ENCODE assay signal across 1 cellular context in the genomic region with DNA sequence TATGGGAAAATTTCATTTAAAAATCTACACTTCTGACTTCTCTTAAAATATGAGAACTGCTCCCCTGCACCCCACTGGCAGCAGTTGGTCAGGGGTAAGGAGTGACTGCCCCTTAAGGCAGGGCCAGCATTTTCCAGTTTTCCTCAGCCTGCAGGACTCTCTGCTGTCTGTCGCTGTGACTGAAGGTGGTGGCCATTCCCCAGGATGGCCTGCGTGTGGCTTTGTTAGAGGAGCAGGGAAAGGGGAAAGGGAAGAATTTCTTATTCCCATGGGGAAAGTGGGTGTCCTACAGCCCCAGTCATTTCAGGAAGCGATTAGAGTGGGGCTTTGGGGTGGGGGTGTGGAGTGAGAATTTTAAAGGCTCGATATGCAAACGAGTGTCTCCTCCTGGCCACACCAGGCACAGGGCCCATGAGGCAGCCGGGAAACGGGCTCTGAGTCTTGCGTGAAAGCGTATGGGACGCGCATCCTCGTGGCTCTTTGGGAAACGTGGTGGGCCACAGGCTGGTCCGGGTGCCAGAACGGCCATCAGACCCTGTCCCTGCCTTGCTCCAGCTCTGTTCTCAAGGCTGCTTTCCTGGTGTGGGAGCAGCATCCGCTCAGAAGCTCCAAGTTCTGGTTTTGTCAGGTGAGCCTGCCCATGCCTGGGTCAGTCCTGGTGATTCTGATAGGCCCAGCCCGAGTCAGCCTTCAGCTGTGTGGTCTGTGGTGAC.
TF ChIP-seq lines count a peak whose summit lies in the region.

No MANE protein-coding gene starts in this region.

TF ChIP-seq in GM23338, 12 proteins besides CTCF, POLR2A, EP300 and RAD21 (continued from another document):
- TF ChIP-seq, protein P1, sequence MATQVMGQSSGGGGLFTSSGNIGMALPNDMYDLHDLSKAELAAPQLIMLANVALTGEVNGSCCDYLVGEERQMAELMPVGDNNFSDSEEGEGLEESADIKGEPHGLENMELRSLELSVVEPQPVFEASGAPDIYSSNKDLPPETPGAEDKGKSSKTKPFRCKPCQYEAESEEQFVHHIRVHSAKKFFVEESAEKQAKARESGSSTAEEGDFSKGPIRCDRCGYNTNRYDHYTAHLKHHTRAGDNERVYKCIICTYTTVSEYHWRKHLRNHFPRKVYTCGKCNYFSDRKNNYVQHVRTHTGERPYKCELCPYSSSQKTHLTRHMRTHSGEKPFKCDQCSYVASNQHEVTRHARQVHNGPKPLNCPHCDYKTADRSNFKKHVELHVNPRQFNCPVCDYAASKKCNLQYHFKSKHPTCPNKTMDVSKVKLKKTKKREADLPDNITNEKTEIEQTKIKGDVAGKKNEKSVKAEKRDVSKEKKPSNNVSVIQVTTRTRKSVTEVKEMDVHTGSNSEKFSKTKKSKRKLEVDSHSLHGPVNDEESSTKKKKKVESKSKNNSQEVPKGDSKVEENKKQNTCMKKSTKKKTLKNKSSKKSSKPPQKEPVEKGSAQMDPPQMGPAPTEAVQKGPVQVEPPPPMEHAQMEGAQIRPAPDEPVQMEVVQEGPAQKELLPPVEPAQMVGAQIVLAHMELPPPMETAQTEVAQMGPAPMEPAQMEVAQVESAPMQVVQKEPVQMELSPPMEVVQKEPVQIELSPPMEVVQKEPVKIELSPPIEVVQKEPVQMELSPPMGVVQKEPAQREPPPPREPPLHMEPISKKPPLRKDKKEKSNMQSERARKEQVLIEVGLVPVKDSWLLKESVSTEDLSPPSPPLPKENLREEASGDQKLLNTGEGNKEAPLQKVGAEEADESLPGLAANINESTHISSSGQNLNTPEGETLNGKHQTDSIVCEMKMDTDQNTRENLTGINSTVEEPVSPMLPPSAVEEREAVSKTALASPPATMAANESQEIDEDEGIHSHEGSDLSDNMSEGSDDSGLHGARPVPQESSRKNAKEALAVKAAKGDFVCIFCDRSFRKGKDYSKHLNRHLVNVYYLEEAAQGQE (IDR thresholded peaks at IDR 0.05; ENCODE audit: unreplicated experiment) = no peak
- TF ChIP-seq NANOG (IDR thresholded peaks at IDR 0.05; ENCODE audit: borderline replicate concordance) = no peak
TF ChIP-seq in GM23338: peak in this region for 0.
